ENCODE assay signal across 9 cellular contexts in genomic region chr1:169381162-169381561, GRCh38. TPM values are rescaled to one million over a fixed set of nuclear protein-coding genes. Genes with fewer than 3 reads are reported as not detected.
"Had no signal": no experiment of that assay in that cellular context is flagged by ENCODE, and none has a peak within 500 bp of the region (broad histone marks: within the 10 kb centered on the region; RNA-seq: fewer than 3 reads in every experiment).

No MANE protein-coding gene starts in this region.

- H3K4me2 ChIP-seq: GM23338 had no signal

- H3K27ac ChIP-seq: HL-60 had no signal

- DNase-seq: H9, HCEC 1CT, IMR-90, KG1 had no signal

- H2AFZ ChIP-seq: GM23338 had no signal

- ATAC-seq: GM23338, K562 had no signal

- FAIRE-seq: H1, H54, K562 had no signal

- H3K4me3 ChIP-seq: GM23338, K562 had no signal

RNA-seq across cellular contexts. Expression of gene CCDC181, which starts 46.1 kb away (rescaled TPM):
- total RNA-seq: IMR-90 had no signal
